Comparison of ENCODE assay signal across 26 cellular contexts in the genomic region with DNA sequence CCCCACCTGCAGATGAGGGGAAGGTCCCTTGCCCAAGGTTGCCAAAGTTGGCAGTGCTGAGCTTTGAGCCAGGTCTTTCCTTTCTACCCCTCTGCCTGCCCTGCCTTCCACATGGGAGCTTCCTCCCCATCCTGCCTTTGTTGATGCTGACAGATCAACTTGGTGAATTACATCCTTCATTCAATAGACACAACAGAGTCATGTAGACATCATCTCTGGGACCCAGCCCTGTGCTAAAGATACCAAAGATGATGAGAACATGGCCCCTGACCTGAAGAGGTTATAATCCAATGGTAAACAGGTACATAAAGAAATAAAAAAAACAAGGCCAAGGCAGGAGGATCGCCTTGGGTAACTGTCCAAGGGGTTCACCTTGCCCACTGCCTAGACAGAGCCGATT. TPM values are rescaled to one million over a fixed set of nuclear protein-coding genes. Genes with fewer than 3 reads are reported as not detected.
DNase-seq lines count a peak whose midpoint lies in the region; ATAC-seq, FAIRE-seq and TF ChIP-seq lines count a peak whose summit lies in the region.
"Had no signal": no experiment of that assay in that cellular context is flagged by ENCODE, and none has a peak within 500 bp of the region (broad histone marks: within the 10 kb centered on the region; RNA-seq: fewer than 3 reads in every experiment).

No MANE protein-coding gene starts in this region.

- no peak overlapping the region for H3K27ac Mint-ChIP-seq in CD14-positive monocyte
- H3K27ac Mint-ChIP-seq: B cell; CD4-positive, alpha-beta T cell; CD8-positive, alpha-beta T cell had no signal

- intact Hi-C loops in left ventricle myocardium superior (cut with micrococcal nuclease), result no loop called here
- intact Hi-C loops in right cardiac atrium (cut with DNase I), result no loop called here
- intact Hi-C loops in posterior vena cava (cut with DNase I), result loop anchor here in 1 of 2 donors (2.0 kb wide), 1 partner anchor 59 kb away; no protein-coding TSS in a partner anchor
- intact Hi-C loops in CD14-positive monocyte (cut with micrococcal nuclease), result no loop called here

- peaks cover 0 to 4% (median 0%) of the 10 kb centered on the region in 3 donors for H3K27me3 Mint-ChIP-seq in CD14-positive monocyte (ENCODE audit: low read depth in 3 of 3)
- H3K27me3 Mint-ChIP-seq: B cell; CD4-positive, alpha-beta T cell had no signal

- no peak overlapping the region for H3K4me3 ChIP-seq in right cardiac atrium (ENCODE audit: low read length)
- H3K4me3 ChIP-seq: A549; BLaER1 treated with 17β-estradiol and CSF1 and Interleukin-3, amounts not matched to agents 10 nM and 100 nM; GM12878 had no signal

- FAIRE-seq in urothelium cell line (lab: Jason Lieb, UNC), result peak; percentile 53
- FAIRE-seq: A549, D721Med, G401.6, GM12878, GM12892, GM18507, GM19239 had no signal

- no peaks in the 10 kb centered on the region for H3K4me1 ChIP-seq in right cardiac atrium (ENCODE audit: control insufficient read depth, insufficient read depth, low read length)
- H3K4me1 ChIP-seq: A549, Caco-2 had no signal

- peaks cover 0 to 2% (median 0%) of the 10 kb centered on the region in 7 donors for H3K9me3 Mint-ChIP-seq in CD14-positive monocyte
- H3K9me3 Mint-ChIP-seq: CD4-positive, alpha-beta T cell; CD8-positive, alpha-beta T cell had no signal

- WGBS in right cardiac atrium, result 97% methylated on average over 2 of the region's 2 CpGs

- no peak overlapping the region for H3K4me3 Mint-ChIP-seq in CD14-positive monocyte
- H3K4me3 Mint-ChIP-seq: B cell; CD4-positive, alpha-beta T cell; CD8-positive, alpha-beta T cell had no signal

- peaks cover 2% of the 10 kb centered on the region for H3K4me1 Mint-ChIP-seq in CD14-positive monocyte

- no peaks in the 10 kb centered on the region for H3K9me3 ChIP-seq in right cardiac atrium (ENCODE audit: control insufficient read depth, low read length)
- H3K9me3 ChIP-seq: A549; BLaER1 treated with 17β-estradiol and CSF1 and Interleukin-3, amounts not matched to agents 10 nM and 100 nM; Caco-2 had no signal

- DNase-seq in left ventricle myocardium superior, result peak; percentile 8
- no peak for DNase-seq in right cardiac atrium
- peak; percentile 4 for DNase-seq in iPS-NIHi7 (ENCODE audit: extremely low spot score)
- peak; percentile 6 for DNase-seq in posterior vena cava (ENCODE audit: low spot score)
- no peak for DNase-seq in urothelium cell line (ENCODE audit: low spot score)
- no peak for DNase-seq in CD1c-positive myeloid dendritic cell (ENCODE audit: extremely low spot score)
- DNase-seq in CD14-positive monocyte (ENCODE audit: low spot score), result no peak
- no peak for DNase-seq in NCI-H345 (lab: John Stamatoyannopoulos, UW)
- DNase-seq: AML-193; Caco-2; Calu3; CD4-positive, alpha-beta T cell; CD8-positive, alpha-beta T cell; DMS79 treated with DMSO at 0.1 percent for 48 hours; GF-D8 had no signal

- H3K36me3 Mint-ChIP-seq in CD14-positive monocyte, result peaks cover 6 to 7% of the 10 kb centered on the region in 2 donors
- H3K36me3 Mint-ChIP-seq: CD8-positive, alpha-beta T cell had no signal

- ATAC-seq in left ventricle myocardium superior, result no peak
- ATAC-seq in right cardiac atrium, result no peak
- ATAC-seq: A549; CD8-positive, alpha-beta T cell; GM12878 had no signal

- H3K27me3 ChIP-seq in right cardiac atrium (ENCODE audit: control insufficient read depth, insufficient read depth), result no peaks in the 10 kb centered on the region
- H3K27me3 ChIP-seq: BLaER1 treated with 17β-estradiol and CSF1 and Interleukin-3, amounts not matched to agents 10 nM and 100 nM had no signal

- no peak for TF ChIP-seq CTCF in CD14-positive monocyte (IDR thresholded peaks at IDR 0.05)

- H3K27ac ChIP-seq in right cardiac atrium (ENCODE audit: low read length), result no peak overlapping the region
- H3K27ac ChIP-seq: 22Rv1; A549; BLaER1 treated with 17β-estradiol and CSF1 and Interleukin-3, amounts not matched to agents 10 nM and 100 nM; C4-2B had no signal

RNA-seq across cellular contexts. Expression of a gene that starts 42.4 kb away (rescaled TPM):
- total RNA-seq in left ventricle myocardium superior, result 80.5 TPM
- total RNA-seq in right cardiac atrium, result 100 to 1,000 TPM; 116 to 126 (median 123) TPM
- polyA plus RNA-seq in right cardiac atrium, result 14.8 TPM
- total RNA-seq in posterior vena cava, result 100 to 1,000 TPM; 138 to 141 TPM
- 100 to 1,000 TPM; 118 to 148 TPM for polyA plus RNA-seq in CD14-positive monocyte

RNA-seq across cellular contexts. Expression of a gene that starts 42.8 kb away (rescaled TPM):
- 18.5 TPM for total RNA-seq in left ventricle myocardium superior
- 10 to 100 TPM; 19.7 to 25.5 (median 22.0) TPM for total RNA-seq in right cardiac atrium
- 17.5 TPM for polyA plus RNA-seq in right cardiac atrium
- 10 to 100 TPM; 39.4 to 55.8 TPM for total RNA-seq in posterior vena cava
- polyA plus RNA-seq in CD14-positive monocyte, result 10 to 100 TPM; 28.8 to 37.2 TPM

Comparison
In these comparisons a context has a peak if more than half of its experiments do, and no peak if none do; other contexts are left out.
1. DNase-seq: peak in left ventricle myocardium superior (single experiment), iPS-NIHi7 (single experiment) and posterior vena cava (single experiment); none in right cardiac atrium (0 of 3), urothelium cell line (single experiment), CD1c-positive myeloid dendritic cell (single experiment), CD14-positive monocyte (single experiment) and NCI-H345 (single experiment).